Comparison of ENCODE assay signal across 11 cellular contexts in genomic region chr4:139913398-139913990, GRCh38.
DNase-seq lines count a peak whose midpoint lies in the region; ATAC-seq and TF ChIP-seq lines count a peak whose summit lies in the region.
"Had no signal": no experiment of that assay in that cellular context is flagged by ENCODE, and none has a peak within 500 bp of the region (broad histone marks: within the 10 kb centered on the region; RNA-seq: fewer than 3 reads in every experiment).

No MANE protein-coding gene starts in this region.

- no peak for TF ChIP-seq CTCF in WERI-Rb-1 (IDR thresholded peaks at IDR 0.05; ENCODE audit: low read depth, low read length)
- no peak for TF ChIP-seq CTCF in testis (IDR thresholded peaks at IDR 0.05)

- DNase-seq in NCI-H510A treated with DMSO at 0.1 percent for 48 hours (lab: John Stamatoyannopoulos, UW) (peak; percentile 14), NCI-H510A (lab: John Stamatoyannopoulos, UW) (no peak), WERI-Rb-1 (peak; percentile 13), iris pigment epithelial cell (ENCODE audit: low read depth) (peak; percentile 70), testis (peak; percentile 49), kidney glomerular epithelial cell (lab: John Stamatoyannopoulos, UW) (no peak)
- DNase-seq: activated T-cell treated with anti-CD3 and anti-CD28 coated beads, Interleukin-2, amount 50 U/mL, for 48 hours; NCI-H1694 had no signal

- H3K27me3 ChIP-seq in WERI-Rb-1 (ENCODE audit: insufficient read depth, low read depth, severe bottlenecking) (no peaks in the 10 kb centered on the region), testis (no peaks in the 10 kb centered on the region)

- ATAC-seq in HG03432 (IDR thresholded peaks at IDR 0.05; ENCODE audit: unreplicated experiment) (no peak), GM18858 (IDR thresholded peaks at IDR 0.05; ENCODE audit: unreplicated experiment) (no peak)
- ATAC-seq: activated CD4-positive, CD25-positive, alpha-beta regulatory T cell treated with anti-CD3 and anti-CD28 coated beads, Interleukin-2, amount 50 U/mL, for 24 hours had no signal

- no peak for TF ChIP-seq POLR2A in testis (IDR thresholded peaks at IDR 0.05)

- H3K4me3 ChIP-seq in WERI-Rb-1 (ENCODE audit: low read depth, low read length), result no peak overlapping the region
- no peak overlapping the region for H3K4me3 ChIP-seq in testis

- peaks cover 41% of the 10 kb centered on the region for H3K4me1 ChIP-seq in testis

- 28 to 37% methylated on average over 8 of the region's 8 CpGs for WGBS in testis, 2 donors

- intact Hi-C loops in testis (cut with DNase I; ENCODE audit: low total_unique reads), result loop anchor here (10.0 kb wide), 1 partner anchor 61 kb away; no protein-coding TSS in a partner anchor

- H3K27ac ChIP-seq in WERI-Rb-1 (no peak overlapping the region), testis (peak overlapping the region; percentile 36 to 59)

- H3K36me3 ChIP-seq in WERI-Rb-1 (no peaks in the 10 kb centered on the region), testis (ENCODE audit: low read depth, missing control alignments) (no peaks in the 10 kb centered on the region)

- H3K9me3 ChIP-seq in WERI-Rb-1 (ENCODE audit: severe bottlenecking) (no peaks in the 10 kb centered on the region), testis (no peaks in the 10 kb centered on the region)

Comparison
In these comparisons a context has a peak if more than half of its experiments do, and no peak if none do; other contexts are left out.
1. DNase-seq: peak in NCI-H510A treated with DMSO at 0.1 percent for 48 hours (single experiment), WERI-Rb-1 (single experiment), iris pigment epithelial cell (single experiment) and testis (single experiment); none in NCI-H510A (single experiment) and kidney glomerular epithelial cell (single experiment).